2 cellular contexts compared by ENCODE assay signal in the genomic region with DNA sequence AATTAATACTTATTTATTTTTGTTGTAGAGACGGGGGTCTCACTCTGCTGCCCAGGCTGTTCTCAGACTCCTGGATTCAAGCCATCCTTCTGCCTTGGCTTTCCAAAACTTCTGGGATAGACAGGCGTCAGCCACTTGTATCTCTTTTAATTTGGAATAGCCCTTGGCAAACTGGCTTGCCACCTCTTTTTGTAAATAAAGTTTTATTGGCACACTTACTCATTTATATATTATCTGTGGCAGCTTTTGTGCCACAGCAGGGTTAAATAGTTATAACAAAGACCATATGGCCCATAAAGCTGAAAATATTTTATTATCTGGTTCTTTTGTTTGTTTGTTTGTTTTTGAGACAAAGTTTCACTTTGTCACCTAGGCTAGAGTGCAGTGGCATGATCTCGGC.
A peak's percentile ranks its signal among the peaks of the same experiment; 100 is the strongest.
TF ChIP-seq lines count a peak whose summit lies in the region.

No MANE protein-coding gene starts in this region.

TF ChIP-seq in HepG2, 621 proteins besides CTCF, POLR2A, EP300 and RAD21:
- TF ChIP-seq ZNF430 (CRISPR knock-in tag; IDR thresholded peaks at IDR 0.05), result no peak
- TF ChIP-seq, protein P1, sequence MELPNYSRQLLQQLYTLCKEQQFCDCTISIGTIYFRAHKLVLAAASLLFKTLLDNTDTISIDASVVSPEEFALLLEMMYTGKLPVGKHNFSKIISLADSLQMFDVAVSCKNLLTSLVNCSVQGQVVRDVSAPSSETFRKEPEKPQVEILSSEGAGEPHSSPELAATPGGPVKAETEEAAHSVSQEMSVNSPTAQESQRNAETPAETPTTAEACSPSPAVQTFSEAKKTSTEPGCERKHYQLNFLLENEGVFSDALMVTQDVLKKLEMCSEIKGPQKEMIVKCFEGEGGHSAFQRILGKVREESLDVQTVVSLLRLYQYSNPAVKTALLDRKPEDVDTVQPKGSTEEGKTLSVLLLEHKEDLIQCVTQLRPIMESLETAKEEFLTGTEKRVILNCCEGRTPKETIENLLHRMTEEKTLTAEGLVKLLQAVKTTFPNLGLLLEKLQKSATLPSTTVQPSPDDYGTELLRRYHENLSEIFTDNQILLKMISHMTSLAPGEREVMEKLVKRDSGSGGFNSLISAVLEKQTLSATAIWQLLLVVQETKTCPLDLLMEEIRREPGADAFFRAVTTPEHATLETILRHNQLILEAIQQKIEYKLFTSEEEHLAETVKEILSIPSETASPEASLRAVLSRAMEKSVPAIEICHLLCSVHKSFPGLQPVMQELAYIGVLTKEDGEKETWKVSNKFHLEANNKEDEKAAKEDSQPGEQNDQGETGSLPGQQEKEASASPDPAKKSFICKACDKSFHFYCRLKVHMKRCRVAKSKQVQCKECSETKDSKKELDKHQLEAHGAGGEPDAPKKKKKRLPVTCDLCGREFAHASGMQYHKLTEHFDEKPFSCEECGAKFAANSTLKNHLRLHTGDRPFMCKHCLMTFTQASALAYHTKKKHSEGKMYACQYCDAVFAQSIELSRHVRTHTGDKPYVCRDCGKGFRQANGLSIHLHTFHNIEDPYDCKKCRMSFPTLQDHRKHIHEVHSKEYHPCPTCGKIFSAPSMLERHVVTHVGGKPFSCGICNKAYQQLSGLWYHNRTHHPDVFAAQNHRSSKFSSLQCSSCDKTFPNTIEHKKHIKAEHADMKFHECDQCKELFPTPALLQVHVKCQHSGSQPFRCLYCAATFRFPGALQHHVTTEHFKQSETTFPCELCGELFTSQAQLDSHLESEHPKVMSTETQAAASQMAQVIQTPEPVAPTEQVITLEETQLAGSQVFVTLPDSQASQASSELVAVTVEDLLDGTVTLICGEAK (IDR thresholded peaks at IDR 0.05), result no peak; the same call in 1 of the 2 replicates
- TF ChIP-seq, protein P1 (CRISPR knock-in tag; IDR thresholded peaks at IDR 0.05), result peak; percentile 78; the same call in 1 of the 2 replicates
- no peak for TF ChIP-seq JUND (CRISPR knock-in tag; IDR thresholded peaks at IDR 0.05)

TF ChIP-seq in K562, 482 proteins besides CTCF, POLR2A, EP300 and RAD21:
- TF ChIP-seq SIN3A (IDR thresholded peaks at IDR 0.05; ENCODE audit: borderline replicate concordance in 2 of 2, control insufficient read depth in 1 of 2, low read depth in 2 of 2, low read length in 2 of 2), result no peak
- TF ChIP-seq, protein P1 (IDR thresholded peaks at IDR 0.05), result peak; percentile 89
- TF ChIP-seq, protein P1 (CRISPR knock-in tag; IDR thresholded peaks at IDR 0.05), result peak; percentile 63; the same call in 1 of the 2 replicates
